ENCODE assay signal across 6 cellular contexts in genomic region chr5:76761118-76761517, GRCh38. TPM values are rescaled to one million over a fixed set of nuclear protein-coding genes. Genes with fewer than 3 reads are reported as not detected.
A peak's percentile ranks its signal among the peaks of the same experiment; 100 is the strongest.
DNase-seq lines count a peak whose midpoint lies in the region; ATAC-seq, FAIRE-seq and TF ChIP-seq lines count a peak whose summit lies in the region.
"Not testable (repeated sequence)": the region's sequence is repeated elsewhere in the genome, so short reads cannot be mapped to it uniquely, and the experiment has no call there.

No MANE protein-coding gene starts in this region.

- intact Hi-C loops in K562 (cut with micrococcal nuclease), result not testable (repeated sequence)

- not testable (repeated sequence) for H3K9me3 ChIP-seq in K562 (replicated peaks; ENCODE audit: control insufficient read depth, insufficient read depth, low read depth, low read length)

- TF ChIP-seq RAD21 in K562 (CRISPR knock-in tag; conservative IDR thresholded peaks at IDR 0.05 in 1 of 2, IDR thresholded peaks at IDR 0.05 in 1 of 2), result not testable (repeated sequence)

- CTCF ChIA-PET in K562 (lab: Yijun Ruan, JAX; ENCODE audit: low intra/inter-chr PET ratio), result not testable (repeated sequence)

- not testable (repeated sequence) for H3K4me2 ChIP-seq in K562 (ENCODE audit: insufficient read depth, low read length)

- not testable (repeated sequence) for H3K9ac ChIP-seq in K562 (ENCODE audit: insufficient read depth in 1 of 2, low read depth in 2 of 2, low read length in 2 of 2)

- H3K9me1 ChIP-seq in K562 (ENCODE audit: control insufficient read depth, insufficient read depth, low read length), result not testable (repeated sequence)

- not testable (repeated sequence) for H3K27me3 ChIP-seq in K562 (ENCODE audit: control insufficient read depth in 2 of 2, insufficient read depth in 2 of 2, low read length in 2 of 2)

- H3K79me2 ChIP-seq in K562 (ENCODE audit: control insufficient read depth, insufficient read depth, low read length), result not testable (repeated sequence)

- peak; percentile 56; the same call in 2 of the 3 replicates for ATAC-seq in K562

- H2AFZ ChIP-seq in K562 (ENCODE audit: low read depth, low read length), result peak overlapping the region; percentile 86

- H3K4me1 ChIP-seq in K562 (replicated peaks in 1 of 2; ENCODE audit: control insufficient read depth in 2 of 2, insufficient read depth in 2 of 2, low read length in 2 of 2), result peaks cover 7 to 20% of the 10 kb centered on the region in 2 experiments; a peak in 3 of 5 replicates

- not testable (repeated sequence) for TF ChIP-seq CTCF in K562 (IDR thresholded peaks at IDR 0.05 in 2 of 3, conservative IDR thresholded peaks at IDR 0.05 in 1 of 3; ENCODE audit: insufficient read depth in 2 of 3, low read depth in 1 of 3, low read length in 3 of 3); epithelial cell of esophagus (IDR thresholded peaks at IDR 0.05; ENCODE audit: insufficient read depth, low read depth, low read length, missing control alignments)

- POLR2A ChIA-PET in K562 (lab: Yijun Ruan, JAX), result not testable (repeated sequence)

- not testable (repeated sequence) for H3K27ac ChIP-seq in K562 (ENCODE audit: extremely low read depth, low read depth, low read length)

- in situ Hi-C loops in K562 (cut with MboI), result not testable (repeated sequence)

- peak; percentile 56 for DNase-seq in Daoy (ENCODE audit: low read depth)
- peak; percentile 70 for DNase-seq in M059J (ENCODE audit: low read depth)
- DNase-seq in K562 (ENCODE audit: extremely low read depth in 1 of 4, low spot score in 3 of 4), result peak in 1 of 4 experiments; percentile 25
- peak; percentile 29 for DNase-seq in epithelial cell of esophagus (ENCODE audit: low read depth)
- DNase-seq in iris pigment epithelial cell (ENCODE audit: low read depth), result peak; percentile 39
- DNase-seq in renal cortical epithelial cell (ENCODE audit: low read depth), result peak; percentile 14

- 7% methylated on average over 9 of the region's 9 CpGs for WGBS in K562 (ENCODE audit: insufficient coverage, low coverage, missing lambda C conversion rate)

- H3K36me3 ChIP-seq in K562 (ENCODE audit: control insufficient read depth, insufficient read depth, low read length), result not testable (repeated sequence)

- not testable (repeated sequence) for FAIRE-seq in K562 (lab: Jason Lieb, UNC)

- not testable (repeated sequence) for BruUV-seq in K562 (replicated peaks; lab: Mats Ljungman, UMichigan)

- TF ChIP-seq POLR2A in K562 (conservative IDR thresholded peaks at IDR 0.05), result not testable (repeated sequence)

- not testable (repeated sequence) for H3K4me3 ChIP-seq in K562; epithelial cell of esophagus (ENCODE audit: low read length)

- H4K20me1 ChIP-seq in K562 (replicated peaks; ENCODE audit: control insufficient read depth, insufficient read depth, low read length), result not testable (repeated sequence)

- TF ChIP-seq EP300 in K562 (IDR thresholded peaks at IDR 0.05; ENCODE audit: low read length), result not testable (repeated sequence)

TF ChIP-seq in K562, 482 proteins besides CTCF, POLR2A, EP300 and RAD21:
- TF ChIP-seq DPF2 (IDR thresholded peaks at IDR 0.05) (peak; percentile 44; the same call in 1 of the 2 replicates), FOSL1 (tag; conservative IDR thresholded peaks at IDR 0.05) (peak; percentile 38; the same call in 1 of the 2 replicates), TCF3 (CRISPR knock-in tag; IDR thresholded peaks at IDR 0.05) (peak; percentile 23; the same call in 1 of the 2 replicates), SMARCA4 (IDR thresholded peaks at IDR 0.05) (peak; percentile 35; the same call in 1 of the 2 replicates), MEIS2 (IDR thresholded peaks at IDR 0.05; ENCODE audit: partially characterized antibody) (peak; percentile 6), CBFA2T3 (IDR thresholded peaks at IDR 0.05) (peak; percentile 46), CHD2 (IDR thresholded peaks at IDR 0.05; ENCODE audit: low read depth, low read length) (peak; percentile 76; the same call in 1 of the 2 replicates), ARID1B (IDR thresholded peaks at IDR 0.05) (peak; percentile 21; the same call in 1 of the 2 replicates), CBFA2T2 (conservative IDR thresholded peaks at IDR 0.05) (0 out of 2 replicates have a peak, but pooled peaks have one; percentile 12), L3MBTL2 (IDR thresholded peaks at IDR 0.05) (peak; percentile 21; the same call in 1 of the 2 replicates)
- TF ChIP-seq, protein P1, sequence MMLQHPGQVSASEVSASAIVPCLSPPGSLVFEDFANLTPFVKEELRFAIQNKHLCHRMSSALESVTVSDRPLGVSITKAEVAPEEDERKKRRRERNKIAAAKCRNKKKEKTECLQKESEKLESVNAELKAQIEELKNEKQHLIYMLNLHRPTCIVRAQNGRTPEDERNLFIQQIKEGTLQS (IDR thresholded peaks at IDR 0.05), result peak; percentile 69; the same call in 1 of the 2 replicates
- TF ChIP-seq, protein P1 (CRISPR knock-in tag; conservative IDR thresholded peaks at IDR 0.05), result not testable (repeated sequence)

RNA-seq across cellular contexts. Expression of gene F2R, which starts 45.2 kb away (rescaled TPM):
- 27.1 and 28.4 TPM in 2 replicates for total RNA-seq in Daoy (2014; rRNA removed; shearing (Covaris generic))
- 91.4 and 128 TPM in 2 replicates for total RNA-seq in M059J (2014; rRNA removed; shearing (Covaris generic))
- total RNA-seq in K562 (2011; cell fraction: chromatin; rRNA removed; ENCODE audit: low replicate concordance), result 26.4 and 32.1 TPM in 2 replicates
- total RNA-seq in K562 (2011; cell fraction: nucleolus; rRNA removed), result 29.2 and 33.2 TPM in 2 replicates
- total RNA-seq in K562 (2011; cell fraction: nucleoplasm; rRNA removed), result 46.1 and 60.1 TPM in 2 replicates
- total RNA-seq in K562 (2014; rRNA removed) (11.2 and 13.7 TPM in 2 replicates), K562 (2014; rRNA removed; fragmentation: Illumina TruSeq; extraction: Trizol) (15.1 and 15.2 TPM in 2 replicates), K562 (2015; rRNA removed; fragmentation: Illumina TruSeq; extraction: Trizol) (10.5 and 11.1 TPM in 2 replicates), K562 (2021) (14.7 and 15.3 TPM in 2 replicates), renal cortical epithelial cell (14.4 and 80.5 TPM in 2 replicates)
- polyA plus RNA-seq in K562 (2011; rRNA removed) (34.7 and 56.5 TPM in 2 replicates), K562 (2014; fragmentation: Illumina TruSeq; extraction: Trizol) (19.1 and 19.8 TPM in 2 replicates), K562 (2014; fragmentation: Nextera tagmentation; extraction: Ambion mirVana) (1 to 10 TPM; 4.0 to 4.9 TPM), K562 (2014; rRNA removed) (17.1 and 18.5 TPM in 2 replicates)
- polyA plus RNA-seq in K562 (2011; cell fraction: cytosol; rRNA removed), result 39.1 and 73.9 TPM in 2 replicates
- 11.1 and 24.1 TPM in 2 replicates for polyA plus RNA-seq in K562 (2011; cell fraction: nucleus; rRNA removed)
- 10.9 and 11.1 TPM in 2 replicates for polyA plus RNA-seq in K562 (2012)
- 35.4 and 55.1 TPM in 2 replicates for polyA minus RNA-seq in K562 (2011; rRNA and poly(A)+ RNA removed)
- polyA minus RNA-seq in K562 (2011; cell fraction: cytosol; rRNA and poly(A)+ RNA removed), result 13.9 and 23.1 TPM in 2 replicates
- 8.1 and 19.8 TPM in 2 replicates for polyA minus RNA-seq in K562 (2011; cell fraction: nucleus; rRNA and poly(A)+ RNA removed)

RNA-seq across cellular contexts. Expression of gene F2RL1, which starts 57.7 kb away (rescaled TPM):
- total RNA-seq in Daoy (2014; rRNA removed; shearing (Covaris generic)), result 154 and 185 TPM in 2 replicates
- total RNA-seq in M059J (2014; rRNA removed; shearing (Covaris generic)), result 118 and 125 TPM in 2 replicates
- 0.30 and 0.42 TPM in 2 replicates for total RNA-seq in K562 (2011; cell fraction: chromatin; rRNA removed; ENCODE audit: low replicate concordance)
- 0.50 and 1.2 TPM in 2 replicates for total RNA-seq in K562 (2011; cell fraction: nucleolus; rRNA removed)
- 0.22 and 0.84 TPM in 2 replicates for total RNA-seq in K562 (2011; cell fraction: nucleoplasm; rRNA removed)
- total RNA-seq in K562 (2014; rRNA removed) (0.04 TPM in 1 of 2 replicates, not detected in the other), K562 (2014; rRNA removed; fragmentation: Illumina TruSeq; extraction: Trizol) (0.26 TPM in 1 of 2 replicates, not detected in the other), K562 (2015; rRNA removed; fragmentation: Illumina TruSeq; extraction: Trizol) (not detected in 2 replicates), K562 (2021) (0.22 and 0.27 TPM in 2 replicates), renal cortical epithelial cell (119 and 170 TPM in 2 replicates)
- polyA plus RNA-seq in K562 (2011; rRNA removed) (0.39 and 0.50 TPM in 2 replicates), K562 (2014; fragmentation: Illumina TruSeq; extraction: Trizol) (0.03 and 0.04 TPM in 2 replicates), K562 (2014; fragmentation: Nextera tagmentation; extraction: Ambion mirVana) (not detected), K562 (2014; rRNA removed) (not detected in 2 replicates)
- 0.21 and 0.65 TPM in 2 replicates for polyA plus RNA-seq in K562 (2011; cell fraction: cytosol; rRNA removed)
- polyA plus RNA-seq in K562 (2011; cell fraction: nucleus; rRNA removed), result 0.06 and 0.44 TPM in 2 replicates
- polyA plus RNA-seq in K562 (2012), result 0.07 TPM in 1 of 2 replicates, not detected in the other
- polyA minus RNA-seq in K562 (2011; rRNA and poly(A)+ RNA removed), result 0.39 and 0.60 TPM in 2 replicates
- polyA minus RNA-seq in K562 (2011; cell fraction: cytosol; rRNA and poly(A)+ RNA removed), result not detected in 2 replicates
- 0.13 TPM in 1 of 2 replicates, not detected in the other for polyA minus RNA-seq in K562 (2011; cell fraction: nucleus; rRNA and poly(A)+ RNA removed)

Comparison
In these comparisons a context has a peak if more than half of its experiments do, and no peak if none do; other contexts are left out.
1. RNA of gene F2RL1, which starts 57.7 kb away (total RNA-seq): 154 to 185 TPM in Daoy, 119 to 170 TPM in renal cortical epithelial cell and 118 to 125 TPM in M059J; 0.04 to 1.2 TPM in K562; every median in the first group is over 10 times any median in the second.